Comparison of ENCODE assay signal across 1 cellular context in the genomic region with DNA sequence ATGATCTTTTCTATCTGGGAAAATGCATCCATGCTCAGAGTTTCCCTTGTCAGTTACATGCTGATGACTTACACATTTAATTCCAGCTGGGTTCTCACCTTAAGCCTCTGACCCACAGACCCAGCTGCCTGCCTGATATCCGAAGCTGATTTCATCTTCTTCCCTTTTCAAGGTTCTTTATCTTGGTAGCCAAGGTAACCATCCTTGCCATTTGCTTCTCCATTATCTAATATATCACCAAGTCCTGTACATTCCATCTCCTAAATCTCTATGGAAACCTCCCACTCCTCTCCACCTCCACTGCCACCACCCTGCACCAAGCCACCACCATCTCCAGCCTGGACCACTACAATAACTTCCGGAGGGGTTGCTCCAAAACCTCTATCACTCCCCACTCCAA.
TF ChIP-seq lines count a peak whose summit lies in the region.

No MANE protein-coding gene starts in this region.

TF ChIP-seq in WTC11, 78 proteins besides CTCF, POLR2A, EP300 and RAD21 (continued from another document):
- TF ChIP-seq, protein P1, sequence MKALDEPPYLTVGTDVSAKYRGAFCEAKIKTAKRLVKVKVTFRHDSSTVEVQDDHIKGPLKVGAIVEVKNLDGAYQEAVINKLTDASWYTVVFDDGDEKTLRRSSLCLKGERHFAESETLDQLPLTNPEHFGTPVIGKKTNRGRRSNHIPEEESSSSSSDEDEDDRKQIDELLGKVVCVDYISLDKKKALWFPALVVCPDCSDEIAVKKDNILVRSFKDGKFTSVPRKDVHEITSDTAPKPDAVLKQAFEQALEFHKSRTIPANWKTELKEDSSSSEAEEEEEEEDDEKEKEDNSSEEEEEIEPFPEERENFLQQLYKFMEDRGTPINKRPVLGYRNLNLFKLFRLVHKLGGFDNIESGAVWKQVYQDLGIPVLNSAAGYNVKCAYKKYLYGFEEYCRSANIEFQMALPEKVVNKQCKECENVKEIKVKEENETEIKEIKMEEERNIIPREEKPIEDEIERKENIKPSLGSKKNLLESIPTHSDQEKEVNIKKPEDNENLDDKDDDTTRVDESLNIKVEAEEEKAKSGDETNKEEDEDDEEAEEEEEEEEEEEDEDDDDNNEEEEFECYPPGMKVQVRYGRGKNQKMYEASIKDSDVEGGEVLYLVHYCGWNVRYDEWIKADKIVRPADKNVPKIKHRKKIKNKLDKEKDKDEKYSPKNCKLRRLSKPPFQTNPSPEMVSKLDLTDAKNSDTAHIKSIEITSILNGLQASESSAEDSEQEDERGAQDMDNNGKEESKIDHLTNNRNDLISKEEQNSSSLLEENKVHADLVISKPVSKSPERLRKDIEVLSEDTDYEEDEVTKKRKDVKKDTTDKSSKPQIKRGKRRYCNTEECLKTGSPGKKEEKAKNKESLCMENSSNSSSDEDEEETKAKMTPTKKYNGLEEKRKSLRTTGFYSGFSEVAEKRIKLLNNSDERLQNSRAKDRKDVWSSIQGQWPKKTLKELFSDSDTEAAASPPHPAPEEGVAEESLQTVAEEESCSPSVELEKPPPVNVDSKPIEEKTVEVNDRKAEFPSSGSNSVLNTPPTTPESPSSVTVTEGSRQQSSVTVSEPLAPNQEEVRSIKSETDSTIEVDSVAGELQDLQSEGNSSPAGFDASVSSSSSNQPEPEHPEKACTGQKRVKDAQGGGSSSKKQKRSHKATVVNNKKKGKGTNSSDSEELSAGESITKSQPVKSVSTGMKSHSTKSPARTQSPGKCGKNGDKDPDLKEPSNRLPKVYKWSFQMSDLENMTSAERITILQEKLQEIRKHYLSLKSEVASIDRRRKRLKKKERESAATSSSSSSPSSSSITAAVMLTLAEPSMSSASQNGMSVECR (CRISPR knock-in tag; IDR thresholded peaks at IDR 0.05; ENCODE audit: borderline replicate concordance), result no peak
- TF ChIP-seq PRRX2 (CRISPR knock-in tag; IDR thresholded peaks at IDR 0.05) (no peak), ZNF671 (CRISPR knock-in tag; IDR thresholded peaks at IDR 0.05) (no peak)
